ENCODE assay signal across 10 cellular contexts in genomic region chr2:127423880-127424279, GRCh38. TPM values are rescaled to one million over a fixed set of nuclear protein-coding genes. Genes with fewer than 3 reads are reported as not detected.
A peak's percentile ranks its signal among the peaks of the same experiment; 100 is the strongest.
DNase-seq lines count a peak whose midpoint lies in the region; ATAC-seq and TF ChIP-seq lines count a peak whose summit lies in the region.
"Had no signal": no experiment of that assay in that cellular context is flagged by ENCODE, and none has a peak within 500 bp of the region (broad histone marks: within the 10 kb centered on the region; RNA-seq: fewer than 3 reads in every experiment).

No MANE protein-coding gene starts in this region.

- H3K4me3 ChIP-seq in AG04450 (ENCODE audit: low read depth, low read length) (peak overlapping the region; percentile 48), HCT116 (replicated peaks in 1 of 2; ENCODE audit: low read depth in 1 of 2, low read length in 2 of 2) (peak overlapping the region; percentile 35 to 50; a peak in 3 of 4 replicates), WERI-Rb-1 (ENCODE audit: low read depth, low read length) (peak overlapping the region; percentile 63), iPS-18c (ENCODE audit: insufficient read depth, low read depth, low read length) (peak overlapping the region; percentile 43; the same call in 1 of the 2 replicates), mucosa of descending colon (no peak overlapping the region)

- RAD21 ChIA-PET in HCT116 (lab: Charles Lee; ENCODE audit: low non-redundant PET in 1 of 2, low total read pairs in 2 of 2, uncharacterized antibody in 2 of 2, unreplicated experiment in 2 of 2) = no interaction called here

- H3K9me2 ChIP-seq in HCT116 (ENCODE audit: insufficient read depth) = no peaks in the 10 kb centered on the region

- peaks cover 19% of the 10 kb centered on the region for H3K27me3 ChIP-seq in AG04450 (ENCODE audit: control insufficient read depth, insufficient read depth, low read length)
- H3K27me3 ChIP-seq in HCT116 (ENCODE audit: insufficient read depth, low read length) = no peaks in the 10 kb centered on the region
- H3K27me3 ChIP-seq in WERI-Rb-1 (ENCODE audit: insufficient read depth, low read depth, severe bottlenecking) = peaks cover 3% of the 10 kb centered on the region

- peak overlapping the region; percentile 73 for H3K4me2 ChIP-seq in HCT116 (ENCODE audit: low read length)
- H3K4me2 ChIP-seq: KMS-11 had no signal

- H3K9me3 ChIP-seq in AG04450 (ENCODE audit: control insufficient read depth, insufficient read depth, low read length) (no peaks in the 10 kb centered on the region; the same call in 1 of the 2 replicates), HCT116 (ENCODE audit: control insufficient read depth in 1 of 2, insufficient read depth in 1 of 2, low read depth in 1 of 2, low read length in 2 of 2) (no peaks in the 10 kb centered on the region), WERI-Rb-1 (ENCODE audit: severe bottlenecking) (no peaks in the 10 kb centered on the region), iPS-18c (ENCODE audit: control insufficient read depth, insufficient read depth, low read length) (no peaks in the 10 kb centered on the region), mucosa of descending colon (no peaks in the 10 kb centered on the region)

- intact Hi-C loops in HCT116 (cut with micrococcal nuclease) (no loop called here), mucosa of descending colon (cut with DNase I, micrococcal nuclease) (no loop called here)

- H3K27ac ChIP-seq in AG04450 (ENCODE audit: low read depth, low read length) (no peak overlapping the region), HCT116 (ENCODE audit: low read depth, low read length) (no peak overlapping the region), WERI-Rb-1 (no peak overlapping the region)
- H3K27ac ChIP-seq: coronary artery, KMS-11 had no signal

- TF ChIP-seq CTCF in AG04450 (IDR thresholded peaks at IDR 0.05; ENCODE audit: low read depth, low read length) (no peak), HCT116 (IDR thresholded peaks at IDR 0.05 in 2 of 3, conservative IDR thresholded peaks at IDR 0.05 in 1 of 3; ENCODE audit: borderline replicate concordance in 1 of 3, insufficient read depth in 1 of 3, low read depth in 2 of 3, low read length in 2 of 3) (peak in 1 of 3 experiments; percentile 18; a peak in 1 of 6 replicates), WERI-Rb-1 (IDR thresholded peaks at IDR 0.05; ENCODE audit: low read depth, low read length) (no peak), mucosa of descending colon (IDR thresholded peaks at IDR 0.05) (no peak)

- no peak for TF ChIP-seq RAD21 in HCT116 (IDR thresholded peaks at IDR 0.05; ENCODE audit: low read depth)

- H3K9ac ChIP-seq in HCT116 (ENCODE audit: low read length) = no peak overlapping the region
- H3K9ac ChIP-seq: KMS-11 had no signal

- no peaks in the 10 kb centered on the region for H3K79me2 ChIP-seq in HCT116 (ENCODE audit: insufficient read depth, low read length)

- CTCF ChIA-PET in AG04450 (lab: Charles Lee) (interaction anchor here (2.0 kb wide), 1 partner anchor 58 kb away, joined by 6 read pairs; no protein-coding TSS in a partner anchor), HCT116 (lab: Charles Lee) (interaction anchor here (2.1 kb wide), 1 partner anchor 9 kb away, joined by 8 read pairs; no protein-coding TSS in a partner anchor)

- POLR2A ChIA-PET in AG04450 (lab: Yijun Ruan, JAX) = no interaction called here
- POLR2A ChIA-PET in HCT116 (lab: Charles Lee) = no interaction called here

- H3K36me3 ChIP-seq in HCT116 (ENCODE audit: control insufficient read depth in 1 of 2, insufficient read depth in 2 of 2, low read length in 2 of 2) (no peaks in the 10 kb centered on the region), WERI-Rb-1 (no peaks in the 10 kb centered on the region), mucosa of descending colon (ENCODE audit: low read depth) (no peaks in the 10 kb centered on the region)

- no peaks in the 10 kb centered on the region for H4K20me1 ChIP-seq in HCT116 (ENCODE audit: insufficient read depth)

- BruUV-seq in HCT116 (replicated peaks; lab: Mats Ljungman, UMichigan) = no TSS peak

- DNase-seq in AG04450 (ENCODE audit: low read depth, low spot score) (no peak), HCT116 (ENCODE audit: low read depth, low spot score) (no peak), WERI-Rb-1 (no peak), mucosa of descending colon (no peak), HuH-7.5 (ENCODE audit: low spot score) (no peak), COR-L47 (lab: John Stamatoyannopoulos, UW) (no peak)

- no peak overlapping the region for H2AFZ ChIP-seq in HCT116 (ENCODE audit: low read depth, low read length, poor library complexity, severe bottlenecking)

- no peak for TF ChIP-seq POLR2A in HCT116 (IDR thresholded peaks at IDR 0.05; ENCODE audit: borderline replicate concordance, extremely low read depth, insufficient read depth, insufficient read length)
- TF ChIP-seq POLR2A in GM18505 (IDR thresholded peaks at IDR 0.05; ENCODE audit: borderline replicate concordance, extremely low read depth, insufficient read depth, insufficient read length) = no peak

- peak; percentile 23; the same call in 1 of the 2 replicates for ATAC-seq in HCT116
- no peak for ATAC-seq in mucosa of descending colon
- ATAC-seq in GM18505 (IDR thresholded peaks at IDR 0.05; ENCODE audit: unreplicated experiment) = no peak

- H3K4me1 ChIP-seq in HCT116 (ENCODE audit: control insufficient read depth in 1 of 2, insufficient read depth in 2 of 2, low read length in 2 of 2) (peaks cover 2 to 9% of the 10 kb centered on the region in 2 experiments; a peak in 2 of 4 replicates), mucosa of descending colon (ENCODE audit: low read depth) (peaks cover 4% of the 10 kb centered on the region)

TF ChIP-seq in HCT116, 20 proteins besides CTCF, POLR2A, EP300 and RAD21:
- TF ChIP-seq ELF1 (IDR thresholded peaks at IDR 0.05; ENCODE audit: borderline replicate concordance, low read depth) (no peak), CBX3 (IDR thresholded peaks at IDR 0.05; ENCODE audit: low read depth) (no peak), CEBPB (IDR thresholded peaks at IDR 0.05; ENCODE audit: low read depth) (no peak), FOSL1 (IDR thresholded peaks at IDR 0.05; ENCODE audit: low read depth) (no peak), ZFX (IDR thresholded peaks at IDR 0.05) (no peak), SRF (IDR thresholded peaks at IDR 0.05; ENCODE audit: low read depth) (no peak), EGR1 (IDR thresholded peaks at IDR 0.05; ENCODE audit: low read depth) (no peak), SP1 (IDR thresholded peaks at IDR 0.05; ENCODE audit: low read depth) (no peak), ZNF274 (IDR thresholded peaks at IDR 0.05; ENCODE audit: low read depth, low read length) (no peak), EZH2 (IDR thresholded peaks at IDR 0.05) (no peak), MAX (IDR thresholded peaks at IDR 0.05) (no peak)
- TF ChIP-seq, protein P1, sequence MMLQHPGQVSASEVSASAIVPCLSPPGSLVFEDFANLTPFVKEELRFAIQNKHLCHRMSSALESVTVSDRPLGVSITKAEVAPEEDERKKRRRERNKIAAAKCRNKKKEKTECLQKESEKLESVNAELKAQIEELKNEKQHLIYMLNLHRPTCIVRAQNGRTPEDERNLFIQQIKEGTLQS (IDR thresholded peaks at IDR 0.05) = no peak

RNA-seq across cellular contexts. Expression of gene PROC, which starts 5.7 kb away (rescaled TPM):
- polyA plus RNA-seq in AG04450 (2011; rRNA removed) = not detected in 2 replicates
- polyA minus RNA-seq in AG04450 (2011; rRNA and poly(A)+ RNA removed) = not detected in 2 replicates
- total RNA-seq in HCT116 (2021; ENCODE audit: unreplicated experiment) (not detected), mucosa of descending colon (1 to 10 TPM in 1 of 3 donors, under 1 TPM in 2; 0.80 to 3.6 (median 0.95) TPM)
- polyA plus RNA-seq in HCT116 (2012) = not detected in 2 replicates

RNA-seq across cellular contexts. Expression of gene MAP3K2, which starts 36.1 kb away (rescaled TPM):
- 14.9 and 15.5 TPM in 2 replicates for polyA plus RNA-seq in AG04450 (2011; rRNA removed)
- 26.8 and 36.7 TPM in 2 replicates for polyA minus RNA-seq in AG04450 (2011; rRNA and poly(A)+ RNA removed)
- total RNA-seq in HCT116 (2021; ENCODE audit: unreplicated experiment) = 44.5 TPM
- polyA plus RNA-seq in HCT116 (2012) = 8.2 and 9.3 TPM in 2 replicates
- total RNA-seq in mucosa of descending colon = 10 to 100 TPM; 71.8 to 80.6 (median 77.1) TPM
